In genomic region chr10:73932625-73933112, GRCh38 we compare ENCODE assay signal across 9 cellular contexts. TPM values are rescaled to one million over a fixed set of nuclear protein-coding genes. Genes with fewer than 3 reads are reported as not detected.
DNase-seq lines count a peak whose midpoint lies in the region; ATAC-seq and TF ChIP-seq lines count a peak whose summit lies in the region.
"Had no signal": no experiment of that assay in that cellular context is flagged by ENCODE, and none has a peak within 500 bp of the region (broad histone marks: within the 10 kb centered on the region; RNA-seq: fewer than 3 reads in every experiment).

No MANE protein-coding gene starts in this region.

- DNase-seq in activated T-cell treated with anti-CD3 and anti-CD28 coated beads, Interleukin-2, amount 50 U/mL, for 72 hours = no peak
- DNase-seq in activated T-cell treated with anti-CD3 and anti-CD28 coated beads for 4 hours = no peak
- no peak for DNase-seq in activated naive CD8-positive, alpha-beta T cell treated with anti-CD3 and anti-CD28 coated beads, Interleukin-2, amount 10 ng/mL, durations not matched to agents 7 days and 5 days
- DNase-seq in stimulated activated naive CD8-positive, alpha-beta T cell treated with anti-CD3 and anti-CD28 coated beads, Interleukin-15, Interleukin-2, amounts not matched to agents 100 U/mL and 50 U/mL, for 24 hours = no peak
- DNase-seq in NCI-H187 treated with DMSO at 0.1 percent for 48 hours (lab: John Stamatoyannopoulos, UW) = no peak
- no peak for DNase-seq in heart left ventricle
- no peak for DNase-seq in SIG-M5 (lab: John Stamatoyannopoulos, UW)
- DNase-seq: NCI-H446 treated with DMSO at 0.1 percent for 48 hours had no signal

- ATAC-seq in activated T-cell treated with anti-CD3 and anti-CD28 coated beads, Interleukin-2, amount 50 U/mL, for 72 hours (replicated peaks in 1 of 2) = peak; percentile 38 to 45
- ATAC-seq in HG03460 (IDR thresholded peaks at IDR 0.05; ENCODE audit: unreplicated experiment) (peak; percentile 26), heart left ventricle (no peak)
- no peak for ATAC-seq in activated naive CD8-positive, alpha-beta T cell treated with anti-CD3 and anti-CD28 coated beads, Interleukin-2, amount 10 ng/mL, durations not matched to agents 7 days and 5 days (ENCODE audit: low read depth)
- peak; percentile 45 for ATAC-seq in stimulated activated naive CD8-positive, alpha-beta T cell treated with anti-CD3 and anti-CD28 coated beads, Interleukin-15, Interleukin-2, amounts not matched to agents 100 U/mL and 50 U/mL, for 24 hours

- intact Hi-C loops in heart left ventricle (cut with DNase I) = loop anchor here in 1 of 10 donors (2.0 kb wide), 1 partner anchor 22 kb away; the partner anchor contains the start of gene PLAU

- no peaks in the 10 kb centered on the region for H3K27me3 ChIP-seq in heart left ventricle

- no peaks in the 10 kb centered on the region for H3K36me3 Mint-ChIP-seq in activated T-cell treated with anti-CD3 and anti-CD28 coated beads, Interleukin-2, amount 50 U/mL, for 72 hours (ENCODE audit: insufficient read depth in 2 of 2)
- no peaks in the 10 kb centered on the region for H3K36me3 Mint-ChIP-seq in activated naive CD8-positive, alpha-beta T cell treated with anti-CD3 and anti-CD28 coated beads, Interleukin-2, amount 10 ng/mL, durations not matched to agents 7 days and 5 days

- peaks cover 0 to 30% (median 18%) of the 10 kb centered on the region in 12 donors for H3K4me1 ChIP-seq in heart left ventricle

- TF ChIP-seq POLR2A in heart left ventricle (IDR thresholded peaks at IDR 0.05) = no peak

- H3K4me3 Mint-ChIP-seq in activated T-cell treated with anti-CD3 and anti-CD28 coated beads, Interleukin-2, amount 50 U/mL, for 72 hours = peak overlapping the region; percentile 50 to 52
- H3K4me3 Mint-ChIP-seq in activated naive CD8-positive, alpha-beta T cell treated with anti-CD3 and anti-CD28 coated beads, Interleukin-2, amount 10 ng/mL, durations not matched to agents 7 days and 5 days = peak overlapping the region; percentile 39

- no peaks in the 10 kb centered on the region for H3K9me3 ChIP-seq in heart left ventricle

- H3K36me3 ChIP-seq in heart left ventricle = no peaks in the 10 kb centered on the region

- POLR2A ChIA-PET in activated naive CD8-positive, alpha-beta T cell treated with anti-CD3 and anti-CD28 coated beads, Interleukin-2, amount 10 ng/mL, durations not matched to agents 7 days and 5 days (lab: Charles Lee) = interaction anchor here (1.8 kb wide), 1 partner anchor 8 kb away, joined by 6 read pairs; no protein-coding TSS in a partner anchor

- no peak for TF ChIP-seq CTCF in heart left ventricle (IDR thresholded peaks at IDR 0.05)

- peaks cover 26% of the 10 kb centered on the region for H3K4me1 Mint-ChIP-seq in activated T-cell treated with anti-CD3 and anti-CD28 coated beads, Interleukin-2, amount 50 U/mL, for 72 hours (ENCODE audit: low read depth)
- H3K4me1 Mint-ChIP-seq in activated naive CD8-positive, alpha-beta T cell treated with anti-CD3 and anti-CD28 coated beads, Interleukin-2, amount 10 ng/mL, durations not matched to agents 7 days and 5 days = peaks cover 13% of the 10 kb centered on the region

- H3K27ac ChIP-seq in heart left ventricle = peak overlapping the region in 1 of 12 donors; percentile 27

- no peak overlapping the region for H3K4me3 ChIP-seq in heart left ventricle

- peaks cover 25% of the 10 kb centered on the region for H3K27me3 Mint-ChIP-seq in activated T-cell treated with anti-CD3 and anti-CD28 coated beads, Interleukin-2, amount 50 U/mL, for 72 hours (ENCODE audit: low read depth)
- H3K27me3 Mint-ChIP-seq in activated naive CD8-positive, alpha-beta T cell treated with anti-CD3 and anti-CD28 coated beads, Interleukin-2, amount 10 ng/mL, durations not matched to agents 7 days and 5 days = peaks cover 31% of the 10 kb centered on the region

- peak overlapping the region; percentile 17 for H3K27ac Mint-ChIP-seq in activated T-cell treated with anti-CD3 and anti-CD28 coated beads, Interleukin-2, amount 50 U/mL, for 72 hours
- peak overlapping the region; percentile 67 for H3K27ac Mint-ChIP-seq in activated naive CD8-positive, alpha-beta T cell treated with anti-CD3 and anti-CD28 coated beads, Interleukin-2, amount 10 ng/mL, durations not matched to agents 7 days and 5 days

- WGBS in heart left ventricle, 4 donors = 93 to 97% (median 96%) methylated on average over 6 of the region's 6 CpGs

- H3K9me3 Mint-ChIP-seq in activated T-cell treated with anti-CD3 and anti-CD28 coated beads, Interleukin-2, amount 50 U/mL, for 72 hours = no peaks in the 10 kb centered on the region
- H3K9me3 Mint-ChIP-seq in activated naive CD8-positive, alpha-beta T cell treated with anti-CD3 and anti-CD28 coated beads, Interleukin-2, amount 10 ng/mL, durations not matched to agents 7 days and 5 days = no peaks in the 10 kb centered on the region

RNA-seq across cellular contexts. Expression of gene PLAU, which starts 21.7 kb away (rescaled TPM):
- total RNA-seq in activated T-cell treated with anti-CD3 and anti-CD28 coated beads, Interleukin-2, amount 50 U/mL, for 72 hours = under 1 TPM; 0.43 to 0.44 TPM
- total RNA-seq in activated naive CD8-positive, alpha-beta T cell treated with anti-CD3 and anti-CD28 coated beads, Interleukin-2, amount 10 ng/mL, durations not matched to agents 7 days and 5 days = under 1 TPM; 0.61 to 0.62 TPM
- 10 to 100 TPM in 5 of 9 donors, 1 to 10 TPM in 4; 7.8 to 68.1 (median 10.3) TPM for total RNA-seq in heart left ventricle
- polyA plus RNA-seq in heart left ventricle = 10 to 100 TPM in 1 of 2 donors, 1 to 10 TPM in 1; 3.3 to 11.8 TPM

RNA-seq across cellular contexts. Expression of gene CAMK2G, which starts 58.3 kb away (rescaled TPM):
- 10 to 100 TPM; 25.0 to 30.3 TPM for total RNA-seq in activated T-cell treated with anti-CD3 and anti-CD28 coated beads, Interleukin-2, amount 50 U/mL, for 72 hours
- 10 to 100 TPM; 48.6 to 53.5 TPM for total RNA-seq in activated naive CD8-positive, alpha-beta T cell treated with anti-CD3 and anti-CD28 coated beads, Interleukin-2, amount 10 ng/mL, durations not matched to agents 7 days and 5 days
- 10 to 100 TPM; 10.4 to 18.6 (median 14.7) TPM for total RNA-seq in heart left ventricle
- 10 to 100 TPM in 1 of 2 donors, 1 to 10 TPM in 1; 8.0 to 11.3 TPM for polyA plus RNA-seq in heart left ventricle

Comparison
In these comparisons a context has a peak if more than half of its experiments do, and no peak if none do; other contexts are left out.
1. ATAC-seq: peak in activated T-cell treated with anti-CD3 and anti-CD28 coated beads, Interleukin-2, amount 50 U/mL, for 72 hours (2 of 2), HG03460 (single experiment) and stimulated activated naive CD8-positive, alpha-beta T cell treated with anti-CD3 and anti-CD28 coated beads, Interleukin-15, Interleukin-2, amounts not matched to agents 100 U/mL and 50 U/mL, for 24 hours (single experiment); none in activated naive CD8-positive, alpha-beta T cell treated with anti-CD3 and anti-CD28 coated beads, Interleukin-2, amount 10 ng/mL, durations not matched to agents 7 days and 5 days (single experiment) and heart left ventricle (0 of 4).
2. RNA of gene PLAU, which starts 21.7 kb away (total RNA-seq): 7.8 to 68.1 TPM in heart left ventricle; 0.61 to 0.62 TPM in activated naive CD8-positive, alpha-beta T cell treated with anti-CD3 and anti-CD28 coated beads, Interleukin-2, amount 10 ng/mL, durations not matched to agents 7 days and 5 days and 0.43 to 0.44 TPM in activated T-cell treated with anti-CD3 and anti-CD28 coated beads, Interleukin-2, amount 50 U/mL, for 72 hours; every median in the first group is over 4 times any median in the second.